1 cellular context compared by ENCODE assay signal in genomic region chr11:34154059-34154875, GRCh38.
TF ChIP-seq lines count a peak whose summit lies in the region.

No MANE protein-coding gene starts in this region.

TF ChIP-seq in K562, 482 proteins besides CTCF, POLR2A, EP300 and RAD21 (continued from another document):
- no peak for TF ChIP-seq E4F1 (CRISPR knock-in tag; IDR thresholded peaks at IDR 0.05; ENCODE audit: borderline replicate concordance)
- TF ChIP-seq HMGXB4 (CRISPR knock-in tag; IDR thresholded peaks at IDR 0.05) = no peak
- TF ChIP-seq SPI1 (IDR thresholded peaks at IDR 0.05; ENCODE audit: borderline replicate concordance, low read depth, low read length) = 0 out of 2 replicates have a peak, but pooled peaks have one; percentile 56
